1 cellular context compared by ENCODE assay signal in genomic region chr6:52371656-52372151, GRCh38.
A peak's percentile ranks its signal among the peaks of the same experiment; 100 is the strongest.
TF ChIP-seq lines count a peak whose summit lies in the region.

No MANE protein-coding gene starts in this region.

TF ChIP-seq in HepG2, 621 proteins besides CTCF, POLR2A, EP300 and RAD21 (continued from another document and continues in another):
- TF ChIP-seq MAZ (IDR thresholded peaks at IDR 0.05; ENCODE audit: borderline replicate concordance, low read depth, low read length) (no peak), MAZ (CRISPR knock-in tag; IDR thresholded peaks at IDR 0.05; ENCODE audit: low read depth) (peak; percentile 39; the same call in 1 of the 2 replicates), ZNF205 (CRISPR knock-in tag; IDR thresholded peaks at IDR 0.05) (peak; percentile 36; the same call in 1 of the 2 replicates), FUBP1 (CRISPR knock-in tag; IDR thresholded peaks at IDR 0.05; ENCODE audit: borderline replicate concordance) (peak; percentile 34; the same call in 1 of the 2 replicates), ZNF891 (CRISPR knock-in tag; IDR thresholded peaks at IDR 0.05) (no peak), TEAD3 (CRISPR knock-in tag; optimal IDR thresholded peaks at IDR 0.05; ENCODE audit: borderline replicate concordance) (peak; percentile 80), ZNF318 (CRISPR knock-in tag; IDR thresholded peaks at IDR 0.05) (no peak), ZNF367 (CRISPR knock-in tag; IDR thresholded peaks at IDR 0.05; ENCODE audit: borderline replicate concordance) (no peak), NFRKB (IDR thresholded peaks at IDR 0.05) (no peak), PHB2 (IDR thresholded peaks at IDR 0.05; ENCODE audit: partially characterized antibody) (no peak), ZNF225 (CRISPR knock-in tag; IDR thresholded peaks at IDR 0.05) (no peak), DPF2 (CRISPR knock-in tag; IDR thresholded peaks at IDR 0.05; ENCODE audit: borderline replicate concordance, low read depth) (peak; percentile 90; the same call in 1 of the 2 replicates), THYN1 (CRISPR knock-in tag; IDR thresholded peaks at IDR 0.05; ENCODE audit: borderline replicate concordance, low read depth) (no peak), ETV5 (CRISPR knock-in tag; IDR thresholded peaks at IDR 0.05; ENCODE audit: borderline replicate concordance) (peak; percentile 33; the same call in 1 of the 2 replicates), ZNF839 (CRISPR knock-in tag; IDR thresholded peaks at IDR 0.05; ENCODE audit: borderline replicate concordance) (no peak), REPIN1 (CRISPR knock-in tag; IDR thresholded peaks at IDR 0.05; ENCODE audit: borderline replicate concordance, low read depth) (peak; percentile 86; the same call in 1 of the 2 replicates), SOX6 (IDR thresholded peaks at IDR 0.05) (no peak), SOX6 (CRISPR knock-in tag; IDR thresholded peaks at IDR 0.05) (peak; percentile 88), TCF7 (IDR thresholded peaks at IDR 0.05; ENCODE audit: low read depth) (0 out of 2 replicates have a peak, but pooled peaks have one; percentile 6), SMAD1 (CRISPR knock-in tag; IDR thresholded peaks at IDR 0.05; ENCODE audit: borderline replicate concordance, low read depth) (no peak), MXD1 (CRISPR knock-in tag; IDR thresholded peaks at IDR 0.05) (no peak), SMAD3 (CRISPR knock-in tag; IDR thresholded peaks at IDR 0.05) (peak; percentile 61), GATA4 (IDR thresholded peaks at IDR 0.05; ENCODE audit: borderline replicate concordance, low read depth) (no peak), ZNF260 (CRISPR knock-in tag; IDR thresholded peaks at IDR 0.05; ENCODE audit: borderline replicate concordance, low read depth) (no peak), TARDBP (CRISPR knock-in tag; IDR thresholded peaks at IDR 0.05) (peak; percentile 95), E2F1 (CRISPR knock-in tag; IDR thresholded peaks at IDR 0.05) (no peak), SMC3 (IDR thresholded peaks at IDR 0.05; ENCODE audit: low read length) (peak; percentile 76; the same call in 1 of the 2 replicates), CCDC6 (CRISPR knock-in tag; IDR thresholded peaks at IDR 0.05) (no peak), XRCC5 (optimal IDR thresholded peaks at IDR 0.05; ENCODE audit: low read length) (no peak), HMG20B (CRISPR knock-in tag; conservative IDR thresholded peaks at IDR 0.05) (peak; percentile 67; the same call in 1 of the 2 replicates), UBTF (CRISPR knock-in tag; IDR thresholded peaks at IDR 0.05) (no peak), ZSCAN25 (CRISPR knock-in tag; IDR thresholded peaks at IDR 0.05) (no peak), ZFP36 (IDR thresholded peaks at IDR 0.05; ENCODE audit: borderline replicate concordance, low read depth, low read length, partially characterized antibody) (no peak)
- TF ChIP-seq, protein P1, sequence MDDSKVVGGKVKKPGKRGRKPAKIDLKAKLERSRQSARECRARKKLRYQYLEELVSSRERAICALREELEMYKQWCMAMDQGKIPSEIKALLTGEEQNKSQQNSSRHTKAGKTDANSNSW (CRISPR knock-in tag; IDR thresholded peaks at IDR 0.05; ENCODE audit: borderline replicate concordance): no peak
- TF ChIP-seq, protein P2, sequence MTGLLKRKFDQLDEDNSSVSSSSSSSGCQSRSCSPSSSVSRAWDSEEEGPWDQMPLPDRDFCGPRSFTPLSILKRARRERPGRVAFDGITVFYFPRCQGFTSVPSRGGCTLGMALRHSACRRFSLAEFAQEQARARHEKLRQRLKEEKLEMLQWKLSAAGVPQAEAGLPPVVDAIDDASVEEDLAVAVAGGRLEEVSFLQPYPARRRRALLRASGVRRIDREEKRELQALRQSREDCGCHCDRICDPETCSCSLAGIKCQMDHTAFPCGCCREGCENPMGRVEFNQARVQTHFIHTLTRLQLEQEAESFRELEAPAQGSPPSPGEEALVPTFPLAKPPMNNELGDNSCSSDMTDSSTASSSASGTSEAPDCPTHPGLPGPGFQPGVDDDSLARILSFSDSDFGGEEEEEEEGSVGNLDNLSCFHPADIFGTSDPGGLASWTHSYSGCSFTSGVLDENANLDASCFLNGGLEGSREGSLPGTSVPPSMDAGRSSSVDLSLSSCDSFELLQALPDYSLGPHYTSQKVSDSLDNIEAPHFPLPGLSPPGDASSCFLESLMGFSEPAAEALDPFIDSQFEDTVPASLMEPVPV (CRISPR knock-in tag; IDR thresholded peaks at IDR 0.05): no peak; the same call in 1 of the 2 replicates
- TF ChIP-seq, protein P3, sequence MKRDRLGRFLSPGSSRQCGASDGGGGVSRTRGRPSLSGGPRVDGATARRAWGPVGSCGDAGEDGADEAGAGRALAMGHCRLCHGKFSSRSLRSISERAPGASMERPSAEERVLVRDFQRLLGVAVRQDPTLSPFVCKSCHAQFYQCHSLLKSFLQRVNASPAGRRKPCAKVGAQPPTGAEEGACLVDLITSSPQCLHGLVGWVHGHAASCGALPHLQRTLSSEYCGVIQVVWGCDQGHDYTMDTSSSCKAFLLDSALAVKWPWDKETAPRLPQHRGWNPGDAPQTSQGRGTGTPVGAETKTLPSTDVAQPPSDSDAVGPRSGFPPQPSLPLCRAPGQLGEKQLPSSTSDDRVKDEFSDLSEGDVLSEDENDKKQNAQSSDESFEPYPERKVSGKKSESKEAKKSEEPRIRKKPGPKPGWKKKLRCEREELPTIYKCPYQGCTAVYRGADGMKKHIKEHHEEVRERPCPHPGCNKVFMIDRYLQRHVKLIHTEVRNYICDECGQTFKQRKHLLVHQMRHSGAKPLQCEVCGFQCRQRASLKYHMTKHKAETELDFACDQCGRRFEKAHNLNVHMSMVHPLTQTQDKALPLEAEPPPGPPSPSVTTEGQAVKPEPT (CRISPR knock-in tag; IDR thresholded peaks at IDR 0.05; ENCODE audit: low read depth): no peak
- TF ChIP-seq, protein P4, sequence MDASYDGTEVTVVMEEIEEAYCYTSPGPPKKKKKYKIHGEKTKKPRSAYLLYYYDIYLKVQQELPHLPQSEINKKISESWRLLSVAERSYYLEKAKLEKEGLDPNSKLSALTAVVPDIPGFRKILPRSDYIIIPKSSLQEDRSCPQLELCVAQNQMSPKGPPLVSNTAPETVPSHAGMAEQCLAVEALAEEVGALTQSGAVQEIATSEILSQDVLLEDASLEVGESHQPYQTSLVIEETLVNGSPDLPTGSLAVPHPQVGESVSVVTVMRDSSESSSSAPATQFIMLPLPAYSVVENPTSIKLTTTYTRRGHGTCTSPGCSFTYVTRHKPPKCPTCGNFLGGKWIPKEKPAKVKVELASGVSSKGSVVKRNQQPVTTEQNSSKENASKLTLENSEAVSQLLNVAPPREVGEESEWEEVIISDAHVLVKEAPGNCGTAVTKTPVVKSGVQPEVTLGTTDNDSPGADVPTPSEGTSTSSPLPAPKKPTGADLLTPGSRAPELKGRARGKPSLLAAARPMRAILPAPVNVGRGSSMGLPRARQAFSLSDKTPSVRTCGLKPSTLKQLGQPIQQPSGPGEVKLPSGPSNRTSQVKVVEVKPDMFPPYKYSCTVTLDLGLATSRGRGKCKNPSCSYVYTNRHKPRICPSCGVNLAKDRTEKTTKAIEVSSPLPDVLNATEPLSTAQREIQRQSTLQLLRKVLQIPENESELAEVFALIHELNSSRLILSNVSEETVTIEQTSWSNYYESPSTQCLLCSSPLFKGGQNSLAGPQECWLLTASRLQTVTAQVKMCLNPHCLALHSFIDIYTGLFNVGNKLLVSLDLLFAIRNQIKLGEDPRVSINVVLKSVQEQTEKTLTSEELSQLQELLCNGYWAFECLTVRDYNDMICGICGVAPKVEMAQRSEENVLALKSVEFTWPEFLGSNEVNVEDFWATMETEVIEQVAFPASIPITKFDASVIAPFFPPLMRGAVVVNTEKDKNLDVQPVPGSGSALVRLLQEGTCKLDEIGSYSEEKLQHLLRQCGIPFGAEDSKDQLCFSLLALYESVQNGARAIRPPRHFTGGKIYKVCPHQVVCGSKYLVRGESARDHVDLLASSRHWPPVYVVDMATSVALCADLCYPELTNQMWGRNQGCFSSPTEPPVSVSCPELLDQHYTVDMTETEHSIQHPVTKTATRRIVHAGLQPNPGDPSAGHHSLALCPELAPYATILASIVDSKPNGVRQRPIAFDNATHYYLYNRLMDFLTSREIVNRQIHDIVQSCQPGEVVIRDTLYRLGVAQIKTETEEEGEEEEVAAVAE (CRISPR knock-in tag; IDR thresholded peaks at IDR 0.05; ENCODE audit: borderline replicate concordance): no peak
